10 cellular contexts compared by ENCODE assay signal in the genomic region with DNA sequence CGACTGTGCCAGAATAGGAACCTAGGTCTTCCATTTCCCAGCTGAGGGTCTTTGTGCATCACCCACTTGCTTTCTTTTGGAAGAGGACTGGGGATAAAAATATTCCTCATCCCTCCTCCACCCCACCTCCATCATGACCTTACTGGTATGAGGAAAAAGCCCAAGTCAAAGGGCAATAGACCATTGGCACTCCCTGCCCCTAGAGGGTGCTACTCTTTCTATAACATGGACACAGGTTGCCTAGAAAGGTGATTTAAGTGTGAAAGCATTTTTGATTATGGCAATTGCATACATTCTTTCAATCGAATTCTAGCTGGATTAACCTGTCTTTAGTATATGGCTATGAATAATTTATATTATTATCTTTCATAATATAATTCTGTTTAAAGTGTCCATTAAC. TPM values are rescaled to one million over a fixed set of nuclear protein-coding genes. Genes with fewer than 3 reads are reported as not detected.
A peak's percentile ranks its signal among the peaks of the same experiment; 100 is the strongest.
DNase-seq lines count a peak whose midpoint lies in the region; ATAC-seq and TF ChIP-seq lines count a peak whose summit lies in the region.
"Had no signal": no experiment of that assay in that cellular context is flagged by ENCODE, and none has a peak within 500 bp of the region (broad histone marks: within the 10 kb centered on the region; RNA-seq: fewer than 3 reads in every experiment).

No MANE protein-coding gene starts in this region.

- H3K27me3 ChIP-seq in brain microvascular endothelial cell (replicated peaks) (no peaks in the 10 kb centered on the region), lower lobe of right lung (ENCODE audit: low read depth) (no peaks in the 10 kb centered on the region), aorta (ENCODE audit: control insufficient read depth in 1 of 2, insufficient read depth in 2 of 2, low read length in 1 of 2) (no peaks in the 10 kb centered on the region)

- H3K4me3 ChIP-seq in brain microvascular endothelial cell (ENCODE audit: low read depth, low read length) (no peak overlapping the region), lower lobe of right lung (no peak overlapping the region), aorta (ENCODE audit: low read length in 2 of 2) (no peak overlapping the region)

- H3K9me3 ChIP-seq in lower lobe of right lung (no peaks in the 10 kb centered on the region), aorta (ENCODE audit: control insufficient read depth, low read length) (peaks cover 7% of the 10 kb centered on the region)

- in situ Hi-C loops in brain microvascular endothelial cell (cut with HindIII; ENCODE audit: low pct_ligation_motif_present, low sequenced_read_pairs), result no loop called here

- H3K27ac ChIP-seq in brain microvascular endothelial cell (no peak overlapping the region), lower lobe of right lung (no peak overlapping the region), aorta (ENCODE audit: low read depth in 1 of 2, low read length in 2 of 2) (no peak overlapping the region)

- intact Hi-C loops in lower lobe of right lung (cut with DNase I), result no loop called here
- intact Hi-C loops in aorta (cut with DNase I), result no loop called here

- WGBS in aorta, 2 donors, result 59 to 62% methylated on average over 2 of the region's 2 CpGs

- TF ChIP-seq CTCF in brain microvascular endothelial cell (IDR thresholded peaks at IDR 0.05; ENCODE audit: low read depth, low read length, missing control alignments) (peak; percentile 59), lower lobe of right lung (IDR thresholded peaks at IDR 0.05) (peak; percentile 47)

- H3K4me1 ChIP-seq in lower lobe of right lung (peaks cover 3% of the 10 kb centered on the region), aorta (ENCODE audit: control insufficient read depth in 1 of 2, insufficient read depth in 2 of 2, low read length in 2 of 2) (no peaks in the 10 kb centered on the region)

- DNase-seq in DMS53 treated with DMSO at 0.1 percent for 48 hours (lab: John Stamatoyannopoulos, UW; ENCODE audit: unreplicated experiment), result peak; percentile 14
- peak; percentile 56 for DNase-seq in HuH-7 (ENCODE audit: low spot score)
- DNase-seq in brain microvascular endothelial cell, result no peak
- DNase-seq in lower lobe of right lung, result no peak
- DNase-seq in aorta, result no peak
- no peak for DNase-seq in mesenteric fat pad (ENCODE audit: low spot score)
- no peak for DNase-seq in activated CD8-positive, alpha-beta memory T cell treated with anti-CD3 and anti-CD28 coated beads, Interleukin-2, amount 50 U/mL, for 48 hours
- DNase-seq: activated B cell treated with CpG ODN at 0.5 μM for 24 hours, NCI-H1436 had no signal

- peak in 1 of 2 donors; percentile 84 for ATAC-seq in lower lobe of right lung
- no peak for ATAC-seq in aorta (ENCODE audit: low FRiP score)
- ATAC-seq in HG03175 (IDR thresholded peaks at IDR 0.05; ENCODE audit: unreplicated experiment), result no peak

- H3K36me3 ChIP-seq in brain microvascular endothelial cell (replicated peaks) (no peaks in the 10 kb centered on the region), lower lobe of right lung (no peaks in the 10 kb centered on the region), aorta (ENCODE audit: control insufficient read depth in 1 of 2, insufficient read depth in 2 of 2, low read length in 1 of 2) (peaks cover 0 to 4% of the 10 kb centered on the region in 2 donors)

RNA-seq across cellular contexts. Expression of gene ZNF618, which starts 22.8 kb away (rescaled TPM):
- total RNA-seq in lower lobe of right lung (10.2 TPM), aorta (10 to 100 TPM; 15.4 to 17.3 TPM), mesenteric fat pad (8.2 TPM)
- polyA plus RNA-seq in aorta, result 1 to 10 TPM; 4.9 to 7.5 TPM

Comparison
In these comparisons a context has a peak if more than half of its experiments do, and no peak if none do; other contexts are left out.
1. DNase-seq: peak in DMS53 treated with DMSO at 0.1 percent for 48 hours (single experiment) and HuH-7 (single experiment); none in brain microvascular endothelial cell (single experiment), lower lobe of right lung (single experiment), aorta (0 of 2), mesenteric fat pad (single experiment) and activated CD8-positive, alpha-beta memory T cell treated with anti-CD3 and anti-CD28 coated beads, Interleukin-2, amount 50 U/mL, for 48 hours (single experiment).